In genomic region chr20:54219751-54220426, GRCh38 we compare ENCODE assay signal across 9 cellular contexts. TPM values are rescaled to one million over a fixed set of nuclear protein-coding genes. Genes with fewer than 3 reads are reported as not detected.
A peak's percentile ranks its signal among the peaks of the same experiment; 100 is the strongest.
DNase-seq lines count a peak whose midpoint lies in the region; ATAC-seq, FAIRE-seq and TF ChIP-seq lines count a peak whose summit lies in the region.
"Had no signal": no experiment of that assay in that cellular context is flagged by ENCODE, and none has a peak within 500 bp of the region (broad histone marks: within the 10 kb centered on the region; RNA-seq: fewer than 3 reads in every experiment).

No MANE protein-coding gene starts in this region.

- H2AK9ac ChIP-seq in IMR-90 (replicated peaks; ENCODE audit: low read depth, low read length, poor library complexity), result no peak overlapping the region

- H2BK5ac ChIP-seq in IMR-90 (ENCODE audit: low read depth, low read length, poor library complexity, severe bottlenecking), result no peak overlapping the region

- TF ChIP-seq CTCF in Caco-2 (IDR thresholded peaks at IDR 0.05; ENCODE audit: insufficient read depth in 1 of 2, low read depth in 1 of 2, low read length in 1 of 2, severe bottlenecking in 1 of 2, unreplicated experiment in 1 of 2) (peak; percentile 70 to 78), IMR-90 (conservative IDR thresholded peaks at IDR 0.05; ENCODE audit: low read depth, low read length) (peak; percentile 76), HepG2 (CRISPR knock-in tag; IDR thresholded peaks at IDR 0.05) (peak; percentile 70)

- H3K23ac ChIP-seq in IMR-90 (ENCODE audit: low read depth, low read length), result no peak overlapping the region

- no peak overlapping the region for H3K56ac ChIP-seq in IMR-90 (ENCODE audit: extremely low read depth, insufficient read depth, low read length)

- no peak overlapping the region for H3K9ac ChIP-seq in IMR-90 (ENCODE audit: low read depth, low read length)
- no peak overlapping the region for H3K9ac ChIP-seq in HepG2 (ENCODE audit: insufficient read depth, low read depth, low read length)

- no peak overlapping the region for H3K4me2 ChIP-seq in IMR-90 (ENCODE audit: low read depth, low read length)
- H3K4me2 ChIP-seq in HepG2 (ENCODE audit: low read depth, low read length), result no peak overlapping the region

- CTCF ChIA-PET in Caco-2 (lab: Charles Lee) (interaction anchor here (0.8 kb wide), 1 partner anchor 12 kb away, joined by 4 read pairs; the partner anchor contains the start of gene PFDN4), IMR-90 (lab: Yijun Ruan, JAX) (interaction anchor here (0.8 to 1.8 kb wide), 6 partner anchors 9 to 428 kb away, joined by 4 to 7 read pairs (median 5); partner anchors contain the start of gene PFDN4), HepG2 (lab: Yijun Ruan, JAX; ENCODE audit: low intra/inter-chr PET ratio, low total read pairs) (interaction anchor here (1.1 to 3.4 kb wide), 2 partner anchors 9 to 426 kb away, joined by 3 to 41 read pairs; no protein-coding TSS in a partner anchor)
- CTCF ChIA-PET in activated CD8-positive, alpha-beta memory T cell treated with anti-CD3 and anti-CD28 coated beads, Interleukin-2, amount 10 ng/mL, durations not matched to agents 7 days and 5 days (lab: Charles Lee), result interaction anchor here (1.4 to 2.3 kb wide), 2 partner anchors 12 to 116 kb away, joined by 4 to 14 read pairs; partner anchors contain the start of gene PFDN4

- H3K4me1 ChIP-seq in Caco-2 (no peaks in the 10 kb centered on the region), IMR-90 (ENCODE audit: control insufficient read depth, insufficient read depth, low read length) (0 out of 2 replicates have a peak, but pooled peaks cover 3% of the 10 kb centered on the region), HepG2 (ENCODE audit: insufficient read depth, low read length) (no peaks in the 10 kb centered on the region)

- no peaks in the 10 kb centered on the region for H4K20me1 ChIP-seq in IMR-90 (ENCODE audit: insufficient read depth, low read length)
- H4K20me1 ChIP-seq in HepG2 (ENCODE audit: insufficient read depth, low read length), result no peaks in the 10 kb centered on the region

- no peak overlapping the region for H4K8ac ChIP-seq in IMR-90 (ENCODE audit: low read depth in 2 of 2, low read length in 2 of 2)

- FAIRE-seq in HepG2 (lab: Jason Lieb, UNC), result no peak

- intact Hi-C loops in Caco-2 (cut with micrococcal nuclease; ENCODE audit: unreplicated experiment) (loop anchor here (1.0 kb wide), 1 partner anchor 427 kb away; no protein-coding TSS in a partner anchor), IMR-90 (cut with micrococcal nuclease) (loop anchor here (1.0 to 10.0 kb wide), 3 partner anchors 125 to 427 kb away; partner anchors contain the start of gene DOK5), HepG2 (cut with micrococcal nuclease; ENCODE audit: unreplicated experiment) (loop anchor here (1.0 kb wide), 1 partner anchor 427 kb away; no protein-coding TSS in a partner anchor)

- no peaks in the 10 kb centered on the region for H3K4me1 Mint-ChIP-seq in Caco-2 (ENCODE audit: low read depth, unreplicated experiment)
- H3K4me1 Mint-ChIP-seq in activated CD8-positive, alpha-beta memory T cell treated with anti-CD3 and anti-CD28 coated beads, Interleukin-2, amount 10 ng/mL, durations not matched to agents 7 days and 5 days, result peaks cover 18% of the 10 kb centered on the region

- TF ChIP-seq EP300 in HepG2 (IDR thresholded peaks at IDR 0.05; ENCODE audit: low read depth in 2 of 2, low read length in 2 of 2) (no peak), HepG2 (CRISPR knock-in tag; IDR thresholded peaks at IDR 0.05; ENCODE audit: borderline replicate concordance) (no peak)

- no peak overlapping the region for H2AFZ ChIP-seq in IMR-90 (replicated peaks; ENCODE audit: low read length, poor library complexity)
- H2AFZ ChIP-seq in HepG2 (ENCODE audit: low read length), result no peak overlapping the region

- no peak overlapping the region for H2AK5ac ChIP-seq in IMR-90 (ENCODE audit: low read depth, low read length)

- H3K27ac Mint-ChIP-seq in Caco-2 (ENCODE audit: unreplicated experiment), result no peak overlapping the region
- no peak overlapping the region for H3K27ac Mint-ChIP-seq in activated CD8-positive, alpha-beta memory T cell treated with anti-CD3 and anti-CD28 coated beads, Interleukin-2, amount 10 ng/mL, durations not matched to agents 7 days and 5 days
- H3K27ac Mint-ChIP-seq: IgD-negative memory B cell had no signal

- H3K4ac ChIP-seq in IMR-90 (ENCODE audit: low read depth, low read length), result no peak overlapping the region

- POLR2A ChIA-PET in Caco-2 (lab: Charles Lee), result no interaction called here
- POLR2A ChIA-PET in IMR-90 (lab: Charles Lee; ENCODE audit: unreplicated experiment), result no interaction called here
- POLR2A ChIA-PET in HepG2 (lab: Yijun Ruan, JAX), result interaction anchor here (1.2 kb wide), 1 partner anchor 12 kb away, joined by 3 read pairs; the partner anchor contains the start of gene PFDN4

- H3K27ac ChIP-seq in IMR-90 (ENCODE audit: insufficient read depth, low read length), result no peak overlapping the region
- no peak overlapping the region for H3K27ac ChIP-seq in HepG2 (ENCODE audit: extremely low read length, insufficient read depth, low read length)

- no peaks in the 10 kb centered on the region for H3K9me3 ChIP-seq in Caco-2
- H3K9me3 ChIP-seq in IMR-90 (ENCODE audit: control insufficient read depth, insufficient read depth, low read length), result no peaks in the 10 kb centered on the region
- H3K9me3 ChIP-seq in HepG2 (ENCODE audit: low read length), result no peaks in the 10 kb centered on the region

- no peaks in the 10 kb centered on the region for H3K9me3 Mint-ChIP-seq in Caco-2 (ENCODE audit: unreplicated experiment)
- no peaks in the 10 kb centered on the region for H3K9me3 Mint-ChIP-seq in activated CD8-positive, alpha-beta memory T cell treated with anti-CD3 and anti-CD28 coated beads, Interleukin-2, amount 10 ng/mL, durations not matched to agents 7 days and 5 days (ENCODE audit: low read depth)
- H3K9me3 Mint-ChIP-seq: IgD-negative memory B cell had no signal

- H3K27me3 ChIP-seq in Caco-2 (replicated peaks; ENCODE audit: control insufficient read depth, insufficient read depth, low read length), result no peaks in the 10 kb centered on the region
- no peaks in the 10 kb centered on the region for H3K27me3 ChIP-seq in IMR-90 (ENCODE audit: control insufficient read depth, insufficient read depth, low read length)
- no peaks in the 10 kb centered on the region for H3K27me3 ChIP-seq in HepG2 (ENCODE audit: control insufficient read depth in 1 of 2, insufficient read depth in 2 of 2, low read length in 2 of 2)

- ATAC-seq in IMR-90 (ENCODE audit: low read depth) (peak; percentile 57; the same call in 1 of the 2 replicates), HepG2 (peak; percentile 31; the same call in 1 of the 3 replicates), GM19351 (IDR thresholded peaks at IDR 0.05; ENCODE audit: unreplicated experiment) (no peak), GM21447 (IDR thresholded peaks at IDR 0.05; ENCODE audit: unreplicated experiment) (no peak)
- ATAC-seq in activated CD8-positive, alpha-beta memory T cell treated with anti-CD3 and anti-CD28 coated beads, Interleukin-2, amount 10 ng/mL, durations not matched to agents 7 days and 5 days, result no peak

- TF ChIP-seq POLR2A in IMR-90 (IDR thresholded peaks at IDR 0.05; ENCODE audit: low read depth, low read length) (no peak), HepG2 (IDR thresholded peaks at IDR 0.05; ENCODE audit: insufficient read depth in 1 of 2, low read depth in 2 of 2, low read length in 2 of 2) (no peak)

- TF ChIP-seq RAD21 in IMR-90 (IDR thresholded peaks at IDR 0.05; ENCODE audit: low read length) (peak; percentile 81), HepG2 (CRISPR knock-in tag; IDR thresholded peaks at IDR 0.05) (peak; percentile 35; the same call in 1 of the 2 replicates)

- no peaks in the 10 kb centered on the region for H3K27me3 Mint-ChIP-seq in Caco-2 (ENCODE audit: insufficient read depth, unreplicated experiment)
- H3K27me3 Mint-ChIP-seq in activated CD8-positive, alpha-beta memory T cell treated with anti-CD3 and anti-CD28 coated beads, Interleukin-2, amount 10 ng/mL, durations not matched to agents 7 days and 5 days, result no peaks in the 10 kb centered on the region
- H3K27me3 Mint-ChIP-seq: IgD-negative memory B cell had no signal

- no peak overlapping the region for H2BK120ac ChIP-seq in IMR-90 (ENCODE audit: low read depth, low read length)

- H2BK15ac ChIP-seq in IMR-90 (ENCODE audit: low read depth, low read length), result no peak overlapping the region

- no peak overlapping the region; the same call in 1 of the 2 replicates for H3K18ac ChIP-seq in IMR-90 (ENCODE audit: low read depth, low read length)

- H3K36me3 Mint-ChIP-seq in Caco-2 (ENCODE audit: insufficient read depth, unreplicated experiment), result peaks cover 45% of the 10 kb centered on the region
- peaks cover 13% of the 10 kb centered on the region for H3K36me3 Mint-ChIP-seq in activated CD8-positive, alpha-beta memory T cell treated with anti-CD3 and anti-CD28 coated beads, Interleukin-2, amount 10 ng/mL, durations not matched to agents 7 days and 5 days
- H3K36me3 Mint-ChIP-seq: IgD-negative memory B cell had no signal

- H3K36me3 ChIP-seq in Caco-2 (ENCODE audit: control insufficient read depth, insufficient read depth, low read length), result peaks cover 4% of the 10 kb centered on the region; the same call in 1 of the 2 replicates
- H3K36me3 ChIP-seq in IMR-90 (ENCODE audit: control insufficient read depth, insufficient read depth, low read length), result peaks cover 8% of the 10 kb centered on the region
- peaks cover 13 to 36% of the 10 kb centered on the region in 2 experiments for H3K36me3 ChIP-seq in HepG2 (replicated peaks in 1 of 2; ENCODE audit: control insufficient read depth in 1 of 2, insufficient read depth in 2 of 2, low read length in 2 of 2)

- H3K14ac ChIP-seq in IMR-90 (replicated peaks; ENCODE audit: low read depth, low read length), result no peak overlapping the region

- peak in 1 of 2 experiments; percentile 58 for DNase-seq in Caco-2
- DNase-seq in IMR-90, result peak; percentile 63
- peak; percentile 48 for DNase-seq in amniotic epithelial cell (ENCODE audit: low read depth)
- DNase-seq in HepG2 (ENCODE audit: low spot score), result peak; percentile 61
- no peak for DNase-seq in stimulated activated CD8-positive, alpha-beta memory T cell treated with anti-CD3 and anti-CD28 coated beads, Interleukin-4, amount 100 ng/mL, for 48 hours
- no peak for DNase-seq in activated CD8-positive, alpha-beta memory T cell treated with anti-CD3 and anti-CD28 coated beads, Interleukin-2, amount 10 ng/mL, durations not matched to agents 7 days and 5 days

- H3K9me1 ChIP-seq in IMR-90 (ENCODE audit: insufficient read depth, low read length), result no peaks in the 10 kb centered on the region

- no peak overlapping the region for H4K5ac ChIP-seq in IMR-90 (ENCODE audit: low read depth, low read length)

- BruUV-seq in Caco-2 (replicated peaks; lab: Mats Ljungman, UMichigan), result no TSS peak
- no TSS peak for BruUV-seq in IMR-90 (replicated peaks; lab: Mats Ljungman, UMichigan)
- no TSS peak for BruUV-seq in HepG2 (replicated peaks; lab: Mats Ljungman, UMichigan)

- H3K79me2 ChIP-seq in HepG2 (ENCODE audit: insufficient read depth, low read length), result peaks cover 9% of the 10 kb centered on the region

- no peak overlapping the region for H2BK20ac ChIP-seq in IMR-90 (ENCODE audit: low read depth, low read length)

- 100% methylated on average over 1 of the region's 6 CpGs; no CpG with 5 or more reads in 1 of the 2 experiments for WGBS in IMR-90 (ENCODE audit: extremely low coverage in 2 of 2, insufficient read length in 1 of 2), 2 experiments
- WGBS in HepG2 (ENCODE audit: low lambda C conversion rate), result 84% methylated on average over 6 of the region's 6 CpGs

- in situ Hi-C loops in IMR-90 (cut with MboI; ENCODE audit: low sequenced_read_pairs) (loop anchor here (5.0 kb wide), 1 partner anchor 427 kb away; no protein-coding TSS in a partner anchor), HepG2 (cut with HindIII; ENCODE audit: extremely low pct_ligation_motif_present, low pct_unique_long_range_greater_than_20kb) (loop anchor here (5.0 to 25.0 kb wide), 2 partner anchors 427 to 1133 kb away; no protein-coding TSS in a partner anchor)

- peaks cover 4 to 7% of the 10 kb centered on the region in 2 experiments; a peak in 1 of 4 replicates for H3K79me1 ChIP-seq in IMR-90 (ENCODE audit: low read depth in 1 of 2, low read length in 2 of 2)

- H3K4me3 ChIP-seq in Caco-2 (ENCODE audit: low read depth, low read length), result no peak overlapping the region
- no peak overlapping the region for H3K4me3 ChIP-seq in IMR-90 (ENCODE audit: insufficient read depth, low read depth, low read length)
- H3K4me3 ChIP-seq in HepG2 (replicated peaks in 1 of 3; ENCODE audit: insufficient read depth in 1 of 3, low read depth in 2 of 3, low read length in 3 of 3), result no peak overlapping the region

- dilution Hi-C loops in IMR-90 (cut with HindIII; ENCODE audit: low sequenced_read_pairs, unreplicated experiment), result no loop called here

- H4K91ac ChIP-seq in IMR-90 (ENCODE audit: insufficient read depth, low read depth, low read length), result no peak overlapping the region

- H3K4me3 Mint-ChIP-seq in Caco-2 (ENCODE audit: unreplicated experiment), result no peak overlapping the region
- no peak overlapping the region for H3K4me3 Mint-ChIP-seq in activated CD8-positive, alpha-beta memory T cell treated with anti-CD3 and anti-CD28 coated beads, Interleukin-2, amount 10 ng/mL, durations not matched to agents 7 days and 5 days
- H3K4me3 Mint-ChIP-seq: IgD-negative memory B cell had no signal

RNA-seq across cellular contexts. Expression of gene PFDN4, which starts 12.0 kb away (rescaled TPM):
- total RNA-seq in Caco-2 (2022), result 86.7 and 93.4 TPM in 2 replicates
- 14.9 and 83.9 TPM in 2 replicates for total RNA-seq in IMR-90 (2012; rRNA removed)
- 62.7 and 93.2 TPM in 2 replicates for polyA plus RNA-seq in IMR-90 (2012; rRNA removed)
- polyA plus RNA-seq in IMR-90 (2012; cell fraction: cytosol; rRNA removed), result 4.3 and 6.6 TPM in 2 replicates
- polyA plus RNA-seq in IMR-90 (2012; cell fraction: nucleus; rRNA removed; ENCODE audit: low replicate concordance), result 0.66 and 6.4 TPM in 2 replicates
- total RNA-seq in HepG2 (2016; rRNA removed; fragmentation: Illumina TruSeq; extraction: Trizol), result 227 and 299 TPM in 2 replicates
- 116 and 137 TPM in 2 replicates for total RNA-seq in HepG2 (2016; cell fraction: cytosol; rRNA removed; fragmentation: Illumina TruSeq; extraction: Trizol; ENCODE audit: low read depth)
- 227 and 317 TPM in 2 replicates for total RNA-seq in HepG2 (2016; cell fraction: insoluble cytoplasmic fraction; rRNA removed; fragmentation: Illumina TruSeq; extraction: Trizol)
- 141 and 157 TPM in 2 replicates for total RNA-seq in HepG2 (2016; cell fraction: membrane; rRNA removed; fragmentation: Illumina TruSeq; extraction: Trizol)
- 81.8 and 87.1 TPM in 2 replicates for total RNA-seq in HepG2 (2016; cell fraction: nucleus; rRNA removed; fragmentation: Illumina TruSeq; extraction: Trizol)
- polyA plus RNA-seq in HepG2 (2011; rRNA removed), result 41.7 and 59.8 TPM in 2 replicates
- polyA plus RNA-seq in HepG2 (2011; cell fraction: cytosol; rRNA removed), result 37.0 and 54.6 TPM in 2 replicates
- polyA plus RNA-seq in HepG2 (2011; cell fraction: nucleus; rRNA removed), result 11.6 and 20.3 TPM in 2 replicates
- polyA plus RNA-seq in HepG2 (2012), result 152 and 165 TPM in 2 replicates
- polyA plus RNA-seq in HepG2 (2016; cell fraction: cytosol; fragmentation: Illumina TruSeq; extraction: Trizol; ENCODE audit: low read depth), result 106 and 114 TPM in 2 replicates
- 248 and 300 TPM in 2 replicates for polyA plus RNA-seq in HepG2 (2016; cell fraction: insoluble cytoplasmic fraction; fragmentation: Illumina TruSeq; extraction: Trizol; ENCODE audit: low read depth)
- 116 and 120 TPM in 2 replicates for polyA plus RNA-seq in HepG2 (2016; cell fraction: membrane; fragmentation: Illumina TruSeq; extraction: Trizol; ENCODE audit: low read depth)
- polyA plus RNA-seq in HepG2 (2016; cell fraction: nucleus; fragmentation: Illumina TruSeq; extraction: Trizol; ENCODE audit: insufficient read depth, low read depth), result 122 and 141 TPM in 2 replicates
- polyA minus RNA-seq in HepG2 (2011; rRNA and poly(A)+ RNA removed; ENCODE audit: low replicate concordance), result 0.28 and 1.1 TPM in 2 replicates
- 31.9 and 32.4 TPM in 2 replicates for polyA minus RNA-seq in HepG2 (2011; cell fraction: cytosol; rRNA and poly(A)+ RNA removed)
- 16.5 and 23.9 TPM in 2 replicates for polyA minus RNA-seq in HepG2 (2011; cell fraction: nucleus; rRNA and poly(A)+ RNA removed)
- 10 to 100 TPM; 20.7 to 25.5 TPM for total RNA-seq in activated CD8-positive, alpha-beta memory T cell treated with anti-CD3 and anti-CD28 coated beads, Interleukin-2, amount 10 ng/mL, durations not matched to agents 7 days and 5 days

RNA-seq across cellular contexts. Expression of gene CYP24A1, which starts 46.1 kb away (rescaled TPM):
- total RNA-seq in Caco-2 (2022), result 3.6 and 3.7 TPM in 2 replicates
- total RNA-seq in IMR-90 (2012; rRNA removed), result not detected in 2 replicates
- polyA plus RNA-seq in IMR-90 (2012; rRNA removed), result not detected in 2 replicates
- not detected in 2 replicates for polyA plus RNA-seq in IMR-90 (2012; cell fraction: cytosol; rRNA removed)
- polyA plus RNA-seq in IMR-90 (2012; cell fraction: nucleus; rRNA removed; ENCODE audit: low replicate concordance), result not detected in 2 replicates
- 6.9 and 9.4 TPM in 2 replicates for total RNA-seq in HepG2 (2016; rRNA removed; fragmentation: Illumina TruSeq; extraction: Trizol)
- total RNA-seq in HepG2 (2016; cell fraction: cytosol; rRNA removed; fragmentation: Illumina TruSeq; extraction: Trizol; ENCODE audit: low read depth), result 67.3 and 73.1 TPM in 2 replicates
- 6.1 and 9.5 TPM in 2 replicates for total RNA-seq in HepG2 (2016; cell fraction: insoluble cytoplasmic fraction; rRNA removed; fragmentation: Illumina TruSeq; extraction: Trizol)
- 33.5 and 36.3 TPM in 2 replicates for total RNA-seq in HepG2 (2016; cell fraction: membrane; rRNA removed; fragmentation: Illumina TruSeq; extraction: Trizol)
- total RNA-seq in HepG2 (2016; cell fraction: nucleus; rRNA removed; fragmentation: Illumina TruSeq; extraction: Trizol), result 7.8 and 8.5 TPM in 2 replicates
- 23.7 and 32.7 TPM in 2 replicates for polyA plus RNA-seq in HepG2 (2011; rRNA removed)
- 15.3 and 17.1 TPM in 2 replicates for polyA plus RNA-seq in HepG2 (2011; cell fraction: cytosol; rRNA removed)
- 38.3 and 55.7 TPM in 2 replicates for polyA plus RNA-seq in HepG2 (2011; cell fraction: nucleus; rRNA removed)
- polyA plus RNA-seq in HepG2 (2012), result 1.8 and 6.1 TPM in 2 replicates
- 0.28 and 0.52 TPM in 2 replicates for polyA plus RNA-seq in HepG2 (2016; cell fraction: cytosol; fragmentation: Illumina TruSeq; extraction: Trizol; ENCODE audit: low read depth)
- 2.7 and 3.9 TPM in 2 replicates for polyA plus RNA-seq in HepG2 (2016; cell fraction: insoluble cytoplasmic fraction; fragmentation: Illumina TruSeq; extraction: Trizol; ENCODE audit: low read depth)
- 0.63 and 1.2 TPM in 2 replicates for polyA plus RNA-seq in HepG2 (2016; cell fraction: membrane; fragmentation: Illumina TruSeq; extraction: Trizol; ENCODE audit: low read depth)
- polyA plus RNA-seq in HepG2 (2016; cell fraction: nucleus; fragmentation: Illumina TruSeq; extraction: Trizol; ENCODE audit: insufficient read depth, low read depth), result 13.8 and 14.1 TPM in 2 replicates
- 40.3 TPM in 1 of 2 replicates, not detected in the other for polyA minus RNA-seq in HepG2 (2011; rRNA and poly(A)+ RNA removed; ENCODE audit: low replicate concordance)
- polyA minus RNA-seq in HepG2 (2011; cell fraction: cytosol; rRNA and poly(A)+ RNA removed), result 45.4 and 51.8 TPM in 2 replicates
- 44.9 and 49.7 TPM in 2 replicates for polyA minus RNA-seq in HepG2 (2011; cell fraction: nucleus; rRNA and poly(A)+ RNA removed)
- total RNA-seq in activated CD8-positive, alpha-beta memory T cell treated with anti-CD3 and anti-CD28 coated beads, Interleukin-2, amount 10 ng/mL, durations not matched to agents 7 days and 5 days, result not detected
- polyA plus RNA-seq: IgD-negative memory B cell had no signal

Comparison
In these comparisons a context has a peak if more than half of its experiments do, and no peak if none do; other contexts are left out.
1. DNase-seq: peak in IMR-90 (single experiment), amniotic epithelial cell (single experiment) and HepG2 (single experiment); none in stimulated activated CD8-positive, alpha-beta memory T cell treated with anti-CD3 and anti-CD28 coated beads, Interleukin-4, amount 100 ng/mL, for 48 hours (single experiment) and activated CD8-positive, alpha-beta memory T cell treated with anti-CD3 and anti-CD28 coated beads, Interleukin-2, amount 10 ng/mL, durations not matched to agents 7 days and 5 days (single experiment).
2. ATAC-seq: peak in IMR-90 (single experiment) and HepG2 (single experiment); none in GM19351 (single experiment), activated CD8-positive, alpha-beta memory T cell treated with anti-CD3 and anti-CD28 coated beads, Interleukin-2, amount 10 ng/mL, durations not matched to agents 7 days and 5 days (single experiment) and GM21447 (single experiment).
3. Peak in every context shown above with its lines, with median percentiles within 50 percentile points of each other: CTCF ChIP-seq.